8 cellular contexts compared by ENCODE assay signal in the genomic region with DNA sequence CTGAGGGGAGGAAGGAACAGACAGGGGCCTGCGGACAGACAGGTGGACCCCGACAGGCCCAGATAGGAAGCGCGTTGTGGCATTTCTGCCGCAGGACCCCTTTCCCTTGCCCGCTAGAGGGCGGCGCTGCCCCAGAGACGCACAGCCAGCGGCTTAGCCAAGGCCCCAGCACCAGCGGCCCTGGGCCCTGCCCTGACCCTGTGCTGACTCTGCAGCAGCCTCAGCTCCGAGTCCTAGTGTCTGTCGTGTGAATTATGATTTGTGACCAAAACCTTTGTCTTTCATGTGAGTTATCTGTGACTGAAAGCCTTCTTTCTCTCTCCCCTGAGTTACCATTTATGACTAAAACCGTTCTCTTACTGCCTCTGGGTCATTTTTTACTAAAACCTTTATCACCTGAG. TPM values are rescaled to one million over a fixed set of nuclear protein-coding genes. Genes with fewer than 3 reads are reported as not detected.
A peak's percentile ranks its signal among the peaks of the same experiment; 100 is the strongest.
DNase-seq lines count a peak whose midpoint lies in the region; ATAC-seq and TF ChIP-seq lines count a peak whose summit lies in the region.

No MANE protein-coding gene starts in this region.

- H3K79me1 ChIP-seq in mesenchymal stem cell (replicated peaks; ENCODE audit: low read length, poor library complexity, severe bottlenecking): no peaks in the 10 kb centered on the region

- H3K36me3 ChIP-seq in mesenchymal stem cell (ENCODE audit: control insufficient read depth in 1 of 2, insufficient read depth in 2 of 2, low read depth in 1 of 2, low read length in 2 of 2): peaks cover 0 to 5% of the 10 kb centered on the region in 2 experiments

- no peak overlapping the region for H3K14ac ChIP-seq in mesenchymal stem cell (ENCODE audit: low read length in 2 of 2)

- no peak for TF ChIP-seq POLR2A in GM18505 (IDR thresholded peaks at IDR 0.05; ENCODE audit: borderline replicate concordance, extremely low read depth, insufficient read depth, insufficient read length)

- no peak overlapping the region for H2BK120ac ChIP-seq in mesenchymal stem cell (ENCODE audit: low read depth, low read length)

- no peak overlapping the region for H4K91ac ChIP-seq in mesenchymal stem cell (ENCODE audit: low read length)

- H3K27ac ChIP-seq in dorsolateral prefrontal cortex (no peak overlapping the region), mesenchymal stem cell (ENCODE audit: low read length, poor library complexity, severe bottlenecking) (no peak overlapping the region)

- intact Hi-C loops in dorsolateral prefrontal cortex (cut with DNase I): loop anchor here (5.0 to 10.0 kb wide), 3 partner anchors 249 to 721 kb away; no protein-coding TSS in a partner anchor

- 10% methylated on average over 12 of the region's 14 CpGs for WGBS in mesenchymal stem cell

- H3K4me3 ChIP-seq in dorsolateral prefrontal cortex: no peak overlapping the region
- H3K4me3 ChIP-seq in mesenchymal stem cell (ENCODE audit: insufficient read depth in 1 of 2, low read depth in 1 of 2, low read length in 2 of 2): no peak overlapping the region

- no peak overlapping the region for H2AFZ ChIP-seq in mesenchymal stem cell (ENCODE audit: low read depth, low read length)

- no peak overlapping the region for H3K4me2 ChIP-seq in mesenchymal stem cell (ENCODE audit: low read length, poor library complexity, severe bottlenecking)

- H2AK5ac ChIP-seq in mesenchymal stem cell (ENCODE audit: low read length, severe bottlenecking): no peak overlapping the region

- no peak overlapping the region for H2BK12ac ChIP-seq in mesenchymal stem cell (ENCODE audit: low read length in 2 of 2)

- H3K9ac ChIP-seq in mesenchymal stem cell (ENCODE audit: low read length): no peak overlapping the region

- H3K18ac ChIP-seq in mesenchymal stem cell (ENCODE audit: low read depth in 1 of 2, low read length in 2 of 2): no peak overlapping the region

- H3K27me3 ChIP-seq in dorsolateral prefrontal cortex (peaks cover 0 to 43% (median 22%) of the 10 kb centered on the region in 45 donors), mesenchymal stem cell (ENCODE audit: control insufficient read depth in 1 of 2, insufficient read depth in 1 of 2, low read length in 2 of 2) (peaks cover 21 to 35% of the 10 kb centered on the region in 2 experiments)

- no peak overlapping the region for H4K8ac ChIP-seq in mesenchymal stem cell (ENCODE audit: low read length)

- peak; percentile 55 for DNase-seq in A172 (ENCODE audit: low spot score)
- DNase-seq in NCI-H748 treated with DMSO at 0.1 percent for 48 hours (lab: John Stamatoyannopoulos, UW): peak; percentile 89
- DNase-seq in activated CD4-positive, alpha-beta T cell treated with anti-CD3 and anti-CD28 coated beads, Interleukin-2, amount 50 U/mL, for 48 hours: peak; percentile 78 to 81
- peak in 8 of 10 donors; percentile 35 to 76 (median 57) for DNase-seq in dorsolateral prefrontal cortex
- DNase-seq in mesenchymal stem cell: peak; percentile 76
- peak; percentile 38 to 46 for DNase-seq in stimulated activated CD8-positive, alpha-beta memory T cell treated with anti-CD3 and anti-CD28 coated beads, Interleukin-4, amount 100 ng/mL, for 1 hour (ENCODE audit: low read depth in 2 of 2, low spot score in 1 of 2)

- H2BK15ac ChIP-seq in mesenchymal stem cell (ENCODE audit: low read depth, poor library complexity, severe bottlenecking): no peak overlapping the region

- no peak overlapping the region for H3K4ac ChIP-seq in mesenchymal stem cell (ENCODE audit: low read depth in 1 of 2, low read length in 2 of 2)

- ATAC-seq in GM18505 (IDR thresholded peaks at IDR 0.05; ENCODE audit: unreplicated experiment) (peak; percentile 61), HG03354 (IDR thresholded peaks at IDR 0.05; ENCODE audit: poor library complexity, severe bottlenecking, unreplicated experiment) (peak; percentile 88)

- no peaks in the 10 kb centered on the region for H3K9me3 ChIP-seq in mesenchymal stem cell (ENCODE audit: control insufficient read depth, low read length)

- H3K23ac ChIP-seq in mesenchymal stem cell (ENCODE audit: low read length in 2 of 2): no peak overlapping the region

- TF ChIP-seq CTCF in dorsolateral prefrontal cortex (IDR thresholded peaks at IDR 0.05 in 54 of 56, conservative IDR thresholded peaks at IDR 0.05 in 2 of 56; ENCODE audit: low read depth in 1 of 56, partially characterized antibody in 56 of 56): peak in 55 of 56 donors; percentile 48 to 89 (median 74)

- H3K4me1 ChIP-seq in mesenchymal stem cell (ENCODE audit: control insufficient read depth, insufficient read depth, low read depth, low read length): peaks cover 6% of the 10 kb centered on the region

- H2BK5ac ChIP-seq in mesenchymal stem cell (ENCODE audit: low read depth, low read length, poor library complexity, severe bottlenecking): no peak overlapping the region

RNA-seq across cellular contexts. Expression of a gene that starts 30.8 kb away (rescaled TPM):
- total RNA-seq in A172 (2014; rRNA removed; shearing (Covaris generic)): 92.9 and 108 TPM in 2 replicates
- total RNA-seq in dorsolateral prefrontal cortex: 1 to 10 TPM in 100 of 120 experiments, under 1 TPM in 20; 0.40 to 4.4 (median 1.5) TPM
- polyA plus RNA-seq in mesenchymal stem cell (2013, experiment 1 of 2): 5.7 TPM
- 5.7 TPM for polyA plus RNA-seq in mesenchymal stem cell (2013, experiment 2 of 2)

RNA-seq across cellular contexts. Expression of a gene that starts 30.9 kb away (rescaled TPM):
- total RNA-seq in A172 (2014; rRNA removed; shearing (Covaris generic)): 29.9 and 38.8 TPM in 2 replicates
- total RNA-seq in dorsolateral prefrontal cortex: 100 to 1,000 TPM in 37 of 120 experiments, 10 to 100 TPM in 83; 53.0 to 164 (median 82.5) TPM
- polyA plus RNA-seq in mesenchymal stem cell (2013, experiment 1 of 2): 26.0 TPM
- polyA plus RNA-seq in mesenchymal stem cell (2013, experiment 2 of 2): 25.5 TPM

Comparison
In these comparisons a context has a peak if more than half of its experiments do, and no peak if none do; other contexts are left out.
1. RNA of a gene that starts 30.8 kb away (total RNA-seq): 92.9 to 108 TPM in A172; 0.40 to 4.4 TPM in dorsolateral prefrontal cortex; every median in the first group is over 10 times any median in the second.
2. Peak in every context shown above with its lines, with median percentiles within 50 percentile points of each other: DNase-seq.